In genomic region chrX:114051667-114052315, GRCh38 we compare ENCODE assay signal across 35 cellular contexts.
"Had no signal": no experiment of that assay in that cellular context is flagged by ENCODE, and none has a peak within 500 bp of the region (broad histone marks: within the 10 kb centered on the region; RNA-seq: fewer than 3 reads in every experiment).

No MANE protein-coding gene starts in this region.

- H3K27me3 Mint-ChIP-seq: activated B cell treated with CpG ODN at 0.5 μM for 24 hours; activated CD4-positive, alpha-beta memory T cell treated with anti-CD3 and anti-CD28 coated beads, Interleukin-2, amount 10 ng/mL, durations not matched to agents 7 days and 5 days; activated CD8-positive, alpha-beta memory T cell treated with anti-CD3 and anti-CD28 coated beads, Interleukin-2, amount 10 ng/mL, durations not matched to agents 7 days and 5 days; activated naive CD4-positive, alpha-beta T cell treated with anti-CD3 and anti-CD28 coated beads, Interleukin-2, amount 10 ng/mL, durations not matched to agents 7 days and 5 days; activated naive CD8-positive, alpha-beta T cell; activated naive CD8-positive, alpha-beta T cell treated with anti-CD3 and anti-CD28 coated beads, Interleukin-2, amount 50 U/mL, for 24 hours had no signal

- DNase-seq: activated B cell treated with CpG ODN at 0.5 μM for 24 hours; activated CD4-positive, alpha-beta memory T cell treated with anti-CD3 and anti-CD28 coated beads, Interleukin-2, amount 10 ng/mL, durations not matched to agents 7 days and 5 days; activated CD4-positive, alpha-beta T cell treated with anti-CD3 and anti-CD28 coated beads for 1 hour; activated CD4-positive, alpha-beta T cell treated with anti-CD3 and anti-CD28 coated beads for 48 hours; activated CD8-positive, alpha-beta memory T cell treated with anti-CD3 and anti-CD28 coated beads for 24 hours; activated CD8-positive, alpha-beta memory T cell treated with anti-CD3 and anti-CD28 coated beads, Interleukin-2, amount 10 ng/mL, durations not matched to agents 7 days and 5 days; activated CD8-positive, alpha-beta memory T cell treated with anti-CD3 and anti-CD28 coated beads, Interleukin-2, amount 50 U/mL, for 48 hours; activated effector memory CD4-positive, alpha-beta T cell treated with Interleukin-2 at 50 U/mL for 16 hours; activated naive CD4-positive, alpha-beta T cell treated with anti-CD3 and anti-CD28 coated beads, Interleukin-2, amount 10 ng/mL, durations not matched to agents 7 days and 5 days; activated naive CD8-positive, alpha-beta T cell treated with anti-CD3 and anti-CD28 coated beads, Interleukin-2, amount 50 U/mL, for 24 hours; activated T-cell treated with anti-CD3 and anti-CD28 coated beads, Interleukin-2, amount 50 U/mL, for 48 hours; anterior cingulate cortex; brain microvascular endothelial cell; central memory CD4-positive, alpha-beta T cell; NCI-H1048; NCI-H1105 treated with DMSO at 0.1 percent for 48 hours; NCI-H1436; NCI-H1694; NCI-H1930; NCI-H2081 treated with DMSO at 0.1 percent for 48 hours; NCI-H345; NCI-H510A; NCI-H69; NK-92 treated with Interleukin-12 subunit alpha and Interleukin-12 subunit beta, amount 100 ng/mL, for 24 hours; PC-3; Peyer's patch; RPMI8226; SHP77 treated with DMSO at 0.1 percent for 48 hours; SK-N-SH had no signal

- H3K4me3 Mint-ChIP-seq: activated B cell treated with CpG ODN at 0.5 μM for 24 hours; activated CD4-positive, alpha-beta memory T cell treated with anti-CD3 and anti-CD28 coated beads, Interleukin-2, amount 10 ng/mL, durations not matched to agents 7 days and 5 days; activated CD8-positive, alpha-beta memory T cell treated with anti-CD3 and anti-CD28 coated beads, Interleukin-2, amount 10 ng/mL, durations not matched to agents 7 days and 5 days; activated naive CD4-positive, alpha-beta T cell treated with anti-CD3 and anti-CD28 coated beads, Interleukin-2, amount 10 ng/mL, durations not matched to agents 7 days and 5 days; activated naive CD8-positive, alpha-beta T cell; activated naive CD8-positive, alpha-beta T cell treated with anti-CD3 and anti-CD28 coated beads, Interleukin-2, amount 50 U/mL, for 24 hours; T-helper 1 cell treated with Interleukin-12 subunit alpha and Interleukin-12 subunit beta and Interleukin-4 antibody, amounts not matched to agents 30 μg/mL and 1 μg/mL, for 36 hours; T-helper 2 cell treated with Interferon-gamma antibody and Interleukin-4, amounts not matched to agents 5 μg/mL and 100 μg/mL, for 36 hours had no signal

- H3K27ac ChIP-seq: brain microvascular endothelial cell, Peyer's patch, SJSA1 had no signal

- H3K4me1 ChIP-seq: Peyer's patch, SJSA1 had no signal

- H3K36me3 Mint-ChIP-seq: activated CD8-positive, alpha-beta memory T cell treated with anti-CD3 and anti-CD28 coated beads, Interleukin-2, amount 10 ng/mL, durations not matched to agents 7 days and 5 days; activated naive CD4-positive, alpha-beta T cell treated with anti-CD3 and anti-CD28 coated beads, Interleukin-2, amount 10 ng/mL, durations not matched to agents 7 days and 5 days; activated naive CD8-positive, alpha-beta T cell had no signal

- H3K36me3 ChIP-seq: brain microvascular endothelial cell, Peyer's patch, SJSA1 had no signal

- H3K27ac Mint-ChIP-seq: activated B cell treated with CpG ODN at 0.5 μM for 24 hours; activated CD4-positive, alpha-beta memory T cell treated with anti-CD3 and anti-CD28 coated beads, Interleukin-2, amount 10 ng/mL, durations not matched to agents 7 days and 5 days; activated CD8-positive, alpha-beta memory T cell treated with anti-CD3 and anti-CD28 coated beads, Interleukin-2, amount 10 ng/mL, durations not matched to agents 7 days and 5 days; activated naive CD4-positive, alpha-beta T cell treated with anti-CD3 and anti-CD28 coated beads, Interleukin-2, amount 10 ng/mL, durations not matched to agents 7 days and 5 days; activated naive CD8-positive, alpha-beta T cell; activated naive CD8-positive, alpha-beta T cell treated with anti-CD3 and anti-CD28 coated beads, Interleukin-2, amount 50 U/mL, for 24 hours; T-helper 1 cell treated with Interleukin-12 subunit alpha and Interleukin-12 subunit beta and Interleukin-4 antibody, amounts not matched to agents 30 μg/mL and 1 μg/mL, for 36 hours; T-helper 2 cell treated with Interferon-gamma antibody and Interleukin-4, amounts not matched to agents 5 μg/mL and 100 μg/mL, for 36 hours had no signal

- H3K9me3 ChIP-seq: Peyer's patch, SJSA1, SK-N-SH had no signal

- H3K9me2 ChIP-seq: SK-N-SH had no signal

- H3K4me3 ChIP-seq: Peyer's patch, SJSA1 had no signal

- H3K4me1 Mint-ChIP-seq: activated B cell treated with CpG ODN at 0.5 μM for 24 hours; activated CD4-positive, alpha-beta memory T cell treated with anti-CD3 and anti-CD28 coated beads, Interleukin-2, amount 10 ng/mL, durations not matched to agents 7 days and 5 days; activated CD8-positive, alpha-beta memory T cell treated with anti-CD3 and anti-CD28 coated beads, Interleukin-2, amount 10 ng/mL, durations not matched to agents 7 days and 5 days; activated naive CD4-positive, alpha-beta T cell treated with anti-CD3 and anti-CD28 coated beads, Interleukin-2, amount 10 ng/mL, durations not matched to agents 7 days and 5 days; activated naive CD8-positive, alpha-beta T cell treated with anti-CD3 and anti-CD28 coated beads, Interleukin-2, amount 50 U/mL, for 24 hours had no signal

- H3K4me2 ChIP-seq: SK-N-SH had no signal

- ATAC-seq: activated CD8-positive, alpha-beta memory T cell treated with anti-CD3 and anti-CD28 coated beads, Interleukin-2, amount 10 ng/mL, durations not matched to agents 7 days and 5 days; activated naive CD8-positive, alpha-beta T cell treated with anti-CD3 and anti-CD28 coated beads, Interleukin-2, amount 50 U/mL, for 24 hours; PC-3 had no signal

- H3K9me3 Mint-ChIP-seq: activated B cell treated with CpG ODN at 0.5 μM for 24 hours; activated naive CD4-positive, alpha-beta T cell treated with anti-CD3 and anti-CD28 coated beads, Interleukin-2, amount 10 ng/mL, durations not matched to agents 7 days and 5 days; activated naive CD8-positive, alpha-beta T cell treated with anti-CD3 and anti-CD28 coated beads, Interleukin-2, amount 50 U/mL, for 24 hours; T-helper 1 cell treated with Interleukin-12 subunit alpha and Interleukin-12 subunit beta and Interleukin-4 antibody, amounts not matched to agents 30 μg/mL and 1 μg/mL, for 36 hours; T-helper 2 cell treated with Interferon-gamma antibody and Interleukin-4, amounts not matched to agents 5 μg/mL and 100 μg/mL, for 36 hours had no signal

- FAIRE-seq: colon, TTC549 had no signal

- H3K9ac ChIP-seq: SK-N-SH had no signal

- H3K27me3 ChIP-seq: brain microvascular endothelial cell, Peyer's patch, SJSA1 had no signal
